In the genomic region with DNA sequence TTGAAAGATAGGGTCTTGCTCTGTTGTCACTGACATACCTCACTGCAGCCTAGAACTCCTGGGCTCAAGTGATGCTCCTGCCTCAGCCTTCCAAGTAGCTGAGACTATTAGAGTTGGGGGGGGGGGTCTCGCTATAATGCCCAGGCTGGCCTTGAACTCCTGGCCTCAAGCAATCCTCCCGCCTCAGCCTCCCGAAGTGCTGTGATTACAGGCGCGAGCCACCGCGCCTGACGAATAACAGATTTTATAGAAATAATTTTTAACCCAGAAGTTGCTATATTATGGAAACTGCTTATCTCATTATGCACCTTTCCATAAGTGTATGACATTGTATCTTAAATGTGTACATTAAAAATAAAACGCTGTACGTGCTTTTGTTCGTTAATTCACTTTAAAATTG, we compare ENCODE assay signal across 8 cellular contexts. TPM values are rescaled to one million over a fixed set of nuclear protein-coding genes. Genes with fewer than 3 reads are reported as not detected.
DNase-seq lines count a peak whose midpoint lies in the region; ATAC-seq and TF ChIP-seq lines count a peak whose summit lies in the region.

No MANE protein-coding gene starts in this region.

- no peak for TF ChIP-seq RAD21 in HCT116 (IDR thresholded peaks at IDR 0.05; ENCODE audit: low read depth)

- H3K4me2 ChIP-seq in HCT116 (ENCODE audit: low read length), result peak overlapping the region; percentile 74
- peak overlapping the region; percentile 78 for H3K4me2 ChIP-seq in hepatocyte
- peak overlapping the region; percentile 87 for H3K4me2 ChIP-seq in smooth muscle cell

- H3K36me3 ChIP-seq in HCT116 (ENCODE audit: control insufficient read depth in 1 of 2, insufficient read depth in 2 of 2, low read length in 2 of 2) (no peaks in the 10 kb centered on the region), hepatocyte (replicated peaks; ENCODE audit: insufficient read depth, low read depth) (no peaks in the 10 kb centered on the region), smooth muscle cell (ENCODE audit: low read depth) (no peaks in the 10 kb centered on the region)

- peaks cover 15% of the 10 kb centered on the region; the same call in 1 of the 2 replicates for H3K79me2 ChIP-seq in HCT116 (ENCODE audit: insufficient read depth, low read length)
- H3K79me2 ChIP-seq in hepatocyte, result peaks cover 34% of the 10 kb centered on the region
- peaks cover 21% of the 10 kb centered on the region for H3K79me2 ChIP-seq in smooth muscle cell (ENCODE audit: low read depth)

- no peaks in the 10 kb centered on the region for H4K20me1 ChIP-seq in HCT116 (ENCODE audit: insufficient read depth)
- no peaks in the 10 kb centered on the region for H4K20me1 ChIP-seq in hepatocyte (ENCODE audit: insufficient read depth, poor library complexity, severe bottlenecking)
- no peaks in the 10 kb centered on the region for H4K20me1 ChIP-seq in smooth muscle cell (ENCODE audit: low read depth)

- TF ChIP-seq CTCF in HCT116 (IDR thresholded peaks at IDR 0.05 in 2 of 3, conservative IDR thresholded peaks at IDR 0.05 in 1 of 3; ENCODE audit: borderline replicate concordance in 1 of 3, insufficient read depth in 1 of 3, low read depth in 2 of 3, low read length in 2 of 3), result no peak
- TF ChIP-seq CTCF in activated B cell treated with CpG ODN at 0.5 μM for 24 hours (IDR thresholded peaks at IDR 0.05), result no peak
- TF ChIP-seq CTCF in hepatocyte (IDR thresholded peaks at IDR 0.05; ENCODE audit: poor library complexity), result no peak
- TF ChIP-seq CTCF in smooth muscle cell (IDR thresholded peaks at IDR 0.05; ENCODE audit: borderline replicate concordance, insufficient read depth, poor library complexity, severe bottlenecking), result no peak

- peak overlapping the region; percentile 75 for H3K9ac ChIP-seq in HCT116 (ENCODE audit: low read length)
- peak overlapping the region; percentile 86 for H3K9ac ChIP-seq in smooth muscle cell (ENCODE audit: low read depth)

- H3K4me1 ChIP-seq in HCT116 (ENCODE audit: control insufficient read depth in 1 of 2, insufficient read depth in 2 of 2, low read length in 2 of 2) (peaks cover 0 to 14% of the 10 kb centered on the region in 2 experiments; a peak in 2 of 4 replicates), hepatocyte (ENCODE audit: insufficient read depth) (peaks cover 8% of the 10 kb centered on the region), smooth muscle cell (ENCODE audit: low read depth) (no peaks in the 10 kb centered on the region)

- WGBS in hepatocyte (ENCODE audit: low lambda C conversion rate, missing lambda C conversion rate), result 78% methylated on average over 11 of the region's 11 CpGs
- 78% methylated on average over 11 of the region's 11 CpGs for WGBS in smooth muscle cell (ENCODE audit: low lambda C conversion rate)

- H3K9me3 ChIP-seq in HCT116 (ENCODE audit: control insufficient read depth in 1 of 2, insufficient read depth in 1 of 2, low read depth in 1 of 2, low read length in 2 of 2) (no peaks in the 10 kb centered on the region), hepatocyte (ENCODE audit: low read depth) (no peaks in the 10 kb centered on the region), smooth muscle cell (replicated peaks; ENCODE audit: low read depth) (no peaks in the 10 kb centered on the region)

- TF ChIP-seq POLR2A in HCT116 (IDR thresholded peaks at IDR 0.05; ENCODE audit: borderline replicate concordance, extremely low read depth, insufficient read depth, insufficient read length), result no peak

- CTCF ChIA-PET in HCT116 (lab: Charles Lee), result interaction anchor here (0.6 kb wide), 1 partner anchor 124 kb away, joined by 3 read pairs; no protein-coding TSS in a partner anchor
- CTCF ChIA-PET in activated B cell treated with CpG ODN at 0.5 μM for 24 hours (lab: Charles Lee), result no interaction called here

- DNase-seq in HCT116 (ENCODE audit: low read depth, low spot score), result no peak
- DNase-seq in activated B cell treated with CpG ODN at 0.5 μM for 24 hours, result no peak
- DNase-seq in hepatocyte (ENCODE audit: low spot score), result no peak
- DNase-seq in smooth muscle cell (lab: John Stamatoyannopoulos, UW; ENCODE audit: unreplicated experiment), result no peak
- DNase-seq in islet precursor cell, result no peak
- DNase-seq in activated CD4-positive, CD25-positive, alpha-beta regulatory T cell (lab: John Stamatoyannopoulos, UW), result no peak
- no peak for DNase-seq in NCI-H2227 (lab: John Stamatoyannopoulos, UW; ENCODE audit: unreplicated experiment)
- no peak for DNase-seq in NCI-H187 treated with DMSO at 0.1 percent for 48 hours (lab: John Stamatoyannopoulos, UW)

- no peaks in the 10 kb centered on the region for H3K27me3 Mint-ChIP-seq in activated B cell treated with CpG ODN at 0.5 μM for 24 hours

- RAD21 ChIA-PET in HCT116 (lab: Charles Lee; ENCODE audit: low non-redundant PET in 1 of 2, low total read pairs in 2 of 2, uncharacterized antibody in 2 of 2, unreplicated experiment in 2 of 2), result no interaction called here

- H3K27ac ChIP-seq in HCT116 (ENCODE audit: low read depth, low read length) (peak overlapping the region; percentile 84), hepatocyte (peak overlapping the region; percentile 89), smooth muscle cell (ENCODE audit: low read depth) (peak overlapping the region; percentile 84)

- H3K9me3 Mint-ChIP-seq in activated B cell treated with CpG ODN at 0.5 μM for 24 hours, result no peaks in the 10 kb centered on the region

- POLR2A ChIA-PET in HCT116 (lab: Charles Lee), result no interaction called here
- POLR2A ChIA-PET in activated B cell treated with CpG ODN at 0.5 μM for 24 hours (lab: Charles Lee), result interaction anchor here (2.1 kb wide), 1 partner anchor 55 kb away, joined by 18 read pairs; a partner anchor contains a TSS

- no peaks in the 10 kb centered on the region for H3F3A ChIP-seq in smooth muscle cell (ENCODE audit: low read depth)

- H3K9me2 ChIP-seq in HCT116 (ENCODE audit: insufficient read depth) (no peaks in the 10 kb centered on the region), hepatocyte (replicated peaks; ENCODE audit: insufficient read depth) (no peaks in the 10 kb centered on the region)

- no peaks in the 10 kb centered on the region for H3K27me3 ChIP-seq in HCT116 (ENCODE audit: insufficient read depth, low read length)
- no peaks in the 10 kb centered on the region for H3K27me3 ChIP-seq in hepatocyte
- H3K27me3 ChIP-seq in smooth muscle cell (ENCODE audit: low read depth), result no peaks in the 10 kb centered on the region

- ATAC-seq in HCT116 (no peak), activated B cell treated with CpG ODN at 0.5 μM for 24 hours (ENCODE audit: low read depth) (no peak)

- H3K27ac Mint-ChIP-seq in activated B cell treated with CpG ODN at 0.5 μM for 24 hours, result peak overlapping the region; percentile 50

- H3K4me3 Mint-ChIP-seq in activated B cell treated with CpG ODN at 0.5 μM for 24 hours, result peak overlapping the region; percentile 94

- H3K4me1 Mint-ChIP-seq in activated B cell treated with CpG ODN at 0.5 μM for 24 hours, result peaks cover 18% of the 10 kb centered on the region

- no peak overlapping the region for H2AFZ ChIP-seq in HCT116 (ENCODE audit: low read depth, low read length, poor library complexity, severe bottlenecking)
- H2AFZ ChIP-seq in hepatocyte, result peak overlapping the region; percentile 76
- H2AFZ ChIP-seq in smooth muscle cell (ENCODE audit: low read depth), result peak overlapping the region; percentile 85

- intact Hi-C loops in HCT116 (cut with micrococcal nuclease), result no loop called here
- intact Hi-C loops in activated B cell treated with CpG ODN at 0.5 μM for 24 hours (cut with micrococcal nuclease), result no loop called here

- H3K4me3 ChIP-seq in HCT116 (replicated peaks in 1 of 2; ENCODE audit: low read depth in 1 of 2, low read length in 2 of 2) (peak overlapping the region; percentile 69 to 84), hepatocyte (peak overlapping the region; percentile 51), smooth muscle cell (peak overlapping the region; percentile 76)

- H3K36me3 Mint-ChIP-seq in activated B cell treated with CpG ODN at 0.5 μM for 24 hours (ENCODE audit: low read depth), result peaks cover 4% of the 10 kb centered on the region

- no TSS peak for BruUV-seq in HCT116 (replicated peaks; lab: Mats Ljungman, UMichigan)

TF ChIP-seq in HCT116, 20 proteins besides CTCF, POLR2A, EP300 and RAD21:
- TF ChIP-seq POLR2AphosphoS5 (IDR thresholded peaks at IDR 0.05; ENCODE audit: low read depth, low read length), result no peak

RNA-seq across cellular contexts. Expression of a gene that starts 0.8 kb away (rescaled TPM):
- total RNA-seq in HCT116 (2021; ENCODE audit: unreplicated experiment) (5.5 TPM), activated B cell treated with CpG ODN at 0.5 μM for 24 hours (6.0 and 7.7 TPM in 2 replicates), hepatocyte (8.7 and 9.1 TPM in 2 replicates), smooth muscle cell (9.7 and 11.5 TPM in 2 replicates)
- 1.8 and 2.1 TPM in 2 replicates for polyA plus RNA-seq in HCT116 (2012)
- polyA plus RNA-seq in hepatocyte (7.7 and 13.7 TPM in 2 replicates), smooth muscle cell (4.3 and 7.6 TPM in 2 replicates)

RNA-seq across cellular contexts. Expression of a gene that starts 54.7 kb away (rescaled TPM):
- total RNA-seq in HCT116 (2021; ENCODE audit: unreplicated experiment) (131 TPM), activated B cell treated with CpG ODN at 0.5 μM for 24 hours (85.6 and 92.4 TPM in 2 replicates), hepatocyte (96.9 and 108 TPM in 2 replicates), smooth muscle cell (128 and 148 TPM in 2 replicates)
- 43.7 and 55.7 TPM in 2 replicates for polyA plus RNA-seq in HCT116 (2012)
- polyA plus RNA-seq in hepatocyte (72.4 and 78.7 TPM in 2 replicates), smooth muscle cell (80.7 and 89.3 TPM in 2 replicates)

RNA-seq across cellular contexts. Expression of a gene that starts 55.7 kb away (rescaled TPM):
- total RNA-seq in HCT116 (2021; ENCODE audit: unreplicated experiment) (13.8 TPM), activated B cell treated with CpG ODN at 0.5 μM for 24 hours (11.2 and 12.4 TPM in 2 replicates), hepatocyte (9.9 and 11.1 TPM in 2 replicates), smooth muscle cell (18.2 and 19.1 TPM in 2 replicates)
- 5.6 and 7.7 TPM in 2 replicates for polyA plus RNA-seq in HCT116 (2012)
- polyA plus RNA-seq in hepatocyte (3.5 and 4.8 TPM in 2 replicates), smooth muscle cell (8.7 and 9.6 TPM in 2 replicates)
